Comparison of ENCODE assay signal across 8 cellular contexts in the genomic region with DNA sequence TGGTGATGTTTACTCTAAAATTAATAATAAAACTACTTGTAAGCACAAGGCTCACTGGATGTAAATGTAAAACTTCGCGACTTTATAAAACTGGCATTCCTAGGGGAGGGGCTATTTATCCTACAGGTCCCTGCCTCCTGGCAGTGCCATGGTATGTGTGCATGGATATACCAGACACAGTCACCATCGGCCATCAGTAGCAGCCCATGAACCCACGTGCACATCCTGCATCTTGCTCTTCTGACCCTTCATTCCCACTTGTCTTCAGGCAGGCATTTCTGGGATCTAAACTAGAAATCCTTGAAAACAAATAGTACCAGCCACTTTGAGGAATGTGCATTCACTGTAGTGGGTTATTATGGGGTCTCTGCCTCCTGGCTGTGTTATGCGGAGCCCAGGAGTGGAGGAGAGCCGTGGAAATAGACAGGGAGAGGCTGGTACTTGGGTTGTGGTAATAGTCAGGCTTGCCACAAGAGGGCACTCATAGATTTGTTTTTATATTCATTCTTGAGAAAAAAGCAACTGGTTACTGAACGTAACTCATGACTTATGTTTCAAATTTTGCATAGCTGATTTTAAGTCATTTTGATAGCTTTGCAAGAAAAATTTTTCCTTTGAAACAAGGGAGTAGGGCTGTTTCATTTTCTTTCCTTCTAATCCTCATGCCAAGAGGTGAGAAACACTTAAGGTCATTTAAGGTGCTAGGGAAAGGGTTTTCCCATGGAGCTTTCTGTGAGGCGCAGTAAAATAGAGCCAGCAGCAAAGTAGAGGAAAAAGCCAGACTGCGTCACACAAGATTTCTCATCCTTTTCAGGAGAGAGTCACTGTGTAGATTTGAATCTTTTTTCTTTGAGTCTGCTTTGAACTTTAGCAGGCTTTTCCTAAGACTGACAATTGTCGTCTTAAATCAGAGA. TPM values are rescaled to one million over a fixed set of nuclear protein-coding genes. Genes with fewer than 3 reads are reported as not detected.
DNase-seq lines count a peak whose midpoint lies in the region; ATAC-seq, FAIRE-seq and TF ChIP-seq lines count a peak whose summit lies in the region.

No MANE protein-coding gene starts in this region.

- no peak overlapping the region for H3K18ac ChIP-seq in IMR-90 (ENCODE audit: low read depth, low read length)

- ATAC-seq in IMR-90 (ENCODE audit: low read depth) = peak; percentile 90
- ATAC-seq in activated naive CD8-positive, alpha-beta T cell treated with anti-CD3 and anti-CD28 coated beads, Interleukin-2, amount 50 U/mL, for 24 hours = peak; percentile 28
- ATAC-seq in heart right ventricle = peak; percentile 48 to 77 (median 64)
- ATAC-seq in HG03378 (IDR thresholded peaks at IDR 0.05; ENCODE audit: unreplicated experiment) = no peak
- ATAC-seq in HG03457 (IDR thresholded peaks at IDR 0.05; ENCODE audit: unreplicated experiment) = no peak

- peaks cover 1% of the 10 kb centered on the region for H3K4me1 Mint-ChIP-seq in activated naive CD8-positive, alpha-beta T cell treated with anti-CD3 and anti-CD28 coated beads, Interleukin-2, amount 50 U/mL, for 24 hours

- H3K9me3 Mint-ChIP-seq in activated naive CD8-positive, alpha-beta T cell treated with anti-CD3 and anti-CD28 coated beads, Interleukin-2, amount 50 U/mL, for 24 hours = no peaks in the 10 kb centered on the region

- H3K4ac ChIP-seq in IMR-90 (ENCODE audit: low read depth, low read length) = no peak overlapping the region

- H3K9me1 ChIP-seq in IMR-90 (ENCODE audit: insufficient read depth, low read length) = no peaks in the 10 kb centered on the region; the same call in 1 of the 2 replicates

- POLR2A ChIA-PET in IMR-90 (lab: Charles Lee; ENCODE audit: unreplicated experiment) = no interaction called here

- no peak overlapping the region for H3K23ac ChIP-seq in IMR-90 (ENCODE audit: low read depth, low read length)

- H2BK15ac ChIP-seq in IMR-90 (ENCODE audit: low read depth, low read length) = no peak overlapping the region

- no peak overlapping the region for H2BK120ac ChIP-seq in IMR-90 (ENCODE audit: low read depth, low read length)

- no peak overlapping the region for H3K4me3 Mint-ChIP-seq in activated naive CD8-positive, alpha-beta T cell treated with anti-CD3 and anti-CD28 coated beads, Interleukin-2, amount 50 U/mL, for 24 hours

- H2BK5ac ChIP-seq in IMR-90 (ENCODE audit: low read depth, low read length, poor library complexity, severe bottlenecking) = no peak overlapping the region

- H3K27me3 ChIP-seq in IMR-90 (ENCODE audit: control insufficient read depth, insufficient read depth, low read length) (no peaks in the 10 kb centered on the region), heart right ventricle (no peaks in the 10 kb centered on the region), rectal smooth muscle tissue (ENCODE audit: control insufficient read depth, insufficient read depth, low read length) (no peaks in the 10 kb centered on the region)

- dilution Hi-C loops in IMR-90 (cut with HindIII; ENCODE audit: low sequenced_read_pairs, unreplicated experiment) = no loop called here

- H3K4me2 ChIP-seq in IMR-90 (ENCODE audit: low read depth, low read length) = no peak overlapping the region

- no CpG with 5 or more reads among the region's 10 CpGs for WGBS in IMR-90 (ENCODE audit: extremely low coverage in 2 of 2, insufficient read length in 1 of 2), 2 experiments
- WGBS in heart right ventricle, 2 donors = 49 to 52% methylated on average over 10 of the region's 10 CpGs

- no peak overlapping the region for H4K5ac ChIP-seq in IMR-90 (ENCODE audit: low read depth, low read length)

- H3K9me3 ChIP-seq in IMR-90 (ENCODE audit: control insufficient read depth, insufficient read depth, low read length) (no peaks in the 10 kb centered on the region; the same call in 1 of the 2 replicates), heart right ventricle (no peaks in the 10 kb centered on the region)

- no peak overlapping the region for H2BK20ac ChIP-seq in IMR-90 (ENCODE audit: low read depth, low read length)

- H3K56ac ChIP-seq in IMR-90 (ENCODE audit: extremely low read depth, insufficient read depth, low read length) = no peak overlapping the region

- no peak overlapping the region for H3K9ac ChIP-seq in IMR-90 (ENCODE audit: low read depth, low read length)
- H3K9ac ChIP-seq in rectal smooth muscle tissue (ENCODE audit: low read length) = no peak overlapping the region

- H3K27ac ChIP-seq in IMR-90 (ENCODE audit: insufficient read depth, low read length) (no peak overlapping the region), heart right ventricle (peak overlapping the region in 3 of 10 donors; percentile 9 to 45 (median 17)), rectal smooth muscle tissue (ENCODE audit: low read depth, low read length) (peak overlapping the region; percentile 65)

- TF ChIP-seq RAD21 in IMR-90 (IDR thresholded peaks at IDR 0.05; ENCODE audit: low read length) = peak; percentile 79

- H3K4me1 ChIP-seq in IMR-90 (ENCODE audit: control insufficient read depth, insufficient read depth, low read length) = peaks cover 2% of the 10 kb centered on the region; the same call in 1 of the 2 replicates
- peaks cover 0 to 31% (median 14%) of the 10 kb centered on the region in 9 donors for H3K4me1 ChIP-seq in heart right ventricle
- peaks cover 13% of the 10 kb centered on the region for H3K4me1 ChIP-seq in rectal smooth muscle tissue (ENCODE audit: control insufficient read depth, insufficient read depth, low read length)

- TF ChIP-seq POLR2A in IMR-90 (IDR thresholded peaks at IDR 0.05; ENCODE audit: low read depth, low read length) = no peak

- no TSS peak for BruUV-seq in IMR-90 (replicated peaks; lab: Mats Ljungman, UMichigan)

- FAIRE-seq in RCC 7860 (lab: Jason Lieb, UNC) = no peak

- intact Hi-C loops in IMR-90 (cut with micrococcal nuclease) (loop anchor here (1.0 to 2.0 kb wide), 6 partner anchors 104 to 332 kb away; a partner anchor contains a TSS), heart right ventricle (cut with DNase I) (loop anchor here (1.0 to 10.0 kb wide), 11 partner anchors 90 to 335 kb away; a partner anchor contains a TSS)

- no peak overlapping the region for H3K27ac Mint-ChIP-seq in activated naive CD8-positive, alpha-beta T cell treated with anti-CD3 and anti-CD28 coated beads, Interleukin-2, amount 50 U/mL, for 24 hours

- no peak overlapping the region for H4K8ac ChIP-seq in IMR-90 (ENCODE audit: low read depth in 2 of 2, low read length in 2 of 2)

- peaks cover 12% of the 10 kb centered on the region for H3K36me3 ChIP-seq in IMR-90 (ENCODE audit: control insufficient read depth, insufficient read depth, low read length)
- peaks cover 0 to 49% (median 18%) of the 10 kb centered on the region in 9 donors for H3K36me3 ChIP-seq in heart right ventricle
- H3K36me3 ChIP-seq in rectal smooth muscle tissue (ENCODE audit: control insufficient read depth, insufficient read depth, low read length) = peaks cover 21% of the 10 kb centered on the region

- no peak overlapping the region for H2AK5ac ChIP-seq in IMR-90 (ENCODE audit: low read depth, low read length)

- H2AK9ac ChIP-seq in IMR-90 (replicated peaks; ENCODE audit: low read depth, low read length, poor library complexity) = no peak overlapping the region

- peaks cover 7% of the 10 kb centered on the region for H3K36me3 Mint-ChIP-seq in activated naive CD8-positive, alpha-beta T cell treated with anti-CD3 and anti-CD28 coated beads, Interleukin-2, amount 50 U/mL, for 24 hours (ENCODE audit: low read depth)

- TF ChIP-seq CTCF in IMR-90 (conservative IDR thresholded peaks at IDR 0.05; ENCODE audit: low read depth, low read length) (peak; percentile 81), heart right ventricle (IDR thresholded peaks at IDR 0.05) (peak; percentile 62 to 86 (median 76))

- H2AFZ ChIP-seq in IMR-90 (replicated peaks; ENCODE audit: low read length, poor library complexity) = no peak overlapping the region

- H3K4me3 ChIP-seq in IMR-90 (ENCODE audit: insufficient read depth, low read depth, low read length) = no peak overlapping the region
- no peak overlapping the region for H3K4me3 ChIP-seq in heart right ventricle
- peak overlapping the region; percentile 15 for H3K4me3 ChIP-seq in rectal smooth muscle tissue (ENCODE audit: low read length)

- no peaks in the 10 kb centered on the region for H3K27me3 Mint-ChIP-seq in activated naive CD8-positive, alpha-beta T cell treated with anti-CD3 and anti-CD28 coated beads, Interleukin-2, amount 50 U/mL, for 24 hours

- H3K79me1 ChIP-seq in IMR-90 (ENCODE audit: low read depth in 1 of 2, low read length in 2 of 2) = no peaks in the 10 kb centered on the region

- H4K91ac ChIP-seq in IMR-90 (ENCODE audit: insufficient read depth, low read depth, low read length) = no peak overlapping the region

- no peaks in the 10 kb centered on the region for H4K20me1 ChIP-seq in IMR-90 (ENCODE audit: insufficient read depth, low read length)

- CTCF ChIA-PET in IMR-90 (lab: Yijun Ruan, JAX) = interaction anchor here (0.6 to 1.5 kb wide), 12 partner anchors 10 to 222 kb away, joined by 3 to 6 read pairs (median 4); a partner anchor contains a TSS

- in situ Hi-C loops in IMR-90 (cut with MboI; ENCODE audit: low sequenced_read_pairs) = no loop called here

- no peak overlapping the region for H3K14ac ChIP-seq in IMR-90 (replicated peaks; ENCODE audit: low read depth, low read length)

- DNase-seq in DMS53 treated with DMSO at 0.1 percent for 48 hours (lab: John Stamatoyannopoulos, UW; ENCODE audit: unreplicated experiment) (peak; percentile 62), IMR-90 (peak; percentile 74), RCC 7860 (ENCODE audit: low spot score) (peak; percentile 6), heart right ventricle (peak in 1 of 2 donors; percentile 72)
- peak; percentile 46 for DNase-seq in activated naive CD8-positive, alpha-beta T cell treated with anti-CD3 and anti-CD28 coated beads, Interleukin-2, amount 50 U/mL, for 24 hours

TF ChIP-seq in IMR-90, 13 proteins besides CTCF, POLR2A, EP300 and RAD21 (continues in another document):
- TF ChIP-seq CHD1 (IDR thresholded peaks at IDR 0.05; ENCODE audit: low read depth, low read length) (no peak), RFX5 (IDR thresholded peaks at IDR 0.05; ENCODE audit: low read depth, low read length) (no peak)

RNA-seq across cellular contexts. Expression of a gene that starts 17.4 kb away (rescaled TPM):
- total RNA-seq in IMR-90 (2012; rRNA removed) (0.28 and 0.36 TPM in 2 replicates), heart right ventricle (100 to 1,000 TPM in 2 of 10 donors, 10 to 100 TPM in 8; 51.2 to 106 (median 71.7) TPM)
- polyA plus RNA-seq in IMR-90 (2012; rRNA removed) (0.89 and 1.5 TPM in 2 replicates), heart right ventricle (10 to 100 TPM in 1 of 2 donors, 1 to 10 TPM in 1; 9.6 to 56.5 TPM)
- polyA plus RNA-seq in IMR-90 (2012; cell fraction: cytosol; rRNA removed) = 1.5 and 1.7 TPM in 2 replicates
- 1.6 and 1.7 TPM in 2 replicates for polyA plus RNA-seq in IMR-90 (2012; cell fraction: nucleus; rRNA removed; ENCODE audit: low replicate concordance)

RNA-seq across cellular contexts. Expression of a gene that starts 51.3 kb away (rescaled TPM):
- total RNA-seq in IMR-90 (2012; rRNA removed) (12.8 and 13.3 TPM in 2 replicates), heart right ventricle (10 to 100 TPM; 13.9 to 22.4 (median 16.3) TPM)
- polyA plus RNA-seq in IMR-90 (2012; rRNA removed) (9.0 and 11.0 TPM in 2 replicates), heart right ventricle (1 to 10 TPM; 9.8 TPM)
- polyA plus RNA-seq in IMR-90 (2012; cell fraction: cytosol; rRNA removed) = 4.3 and 5.3 TPM in 2 replicates
- 4.1 and 11.0 TPM in 2 replicates for polyA plus RNA-seq in IMR-90 (2012; cell fraction: nucleus; rRNA removed; ENCODE audit: low replicate concordance)

Comparison
In these comparisons a context has a peak if more than half of its experiments do, and no peak if none do; other contexts are left out.
1. ATAC-seq: peak in IMR-90 (single experiment), activated naive CD8-positive, alpha-beta T cell treated with anti-CD3 and anti-CD28 coated beads, Interleukin-2, amount 50 U/mL, for 24 hours (single experiment) and heart right ventricle (8 of 8); none in HG03378 (single experiment) and HG03457 (single experiment).
2. RNA of a gene that starts 17.4 kb away (total RNA-seq): 51.2 to 106 TPM in heart right ventricle; 0.28 to 0.36 TPM in IMR-90; every median in the first group is over 10 times any median in the second.